ENCODE assay signal across 14 cellular contexts in the genomic region with DNA sequence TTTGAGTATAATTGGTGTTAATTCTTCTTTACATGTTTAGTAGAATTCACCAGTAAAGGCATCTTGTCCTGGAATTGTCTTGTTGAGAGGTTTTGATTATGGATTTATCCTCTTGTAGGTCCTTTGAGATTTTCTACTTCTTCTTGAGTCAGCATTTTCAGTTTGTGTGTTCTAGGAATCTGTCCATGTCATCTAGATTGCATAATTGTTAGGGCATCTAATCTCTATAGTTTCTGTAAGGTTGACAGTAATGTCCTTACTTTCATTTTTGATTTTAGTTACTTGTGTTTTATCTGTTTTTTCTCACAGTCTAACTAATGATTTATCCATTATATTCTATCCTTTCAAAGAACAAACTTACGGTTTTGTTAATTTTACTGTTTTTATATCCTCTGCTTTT.
A peak's percentile ranks its signal among the peaks of the same experiment; 100 is the strongest.
DNase-seq lines count a peak whose midpoint lies in the region; ATAC-seq, FAIRE-seq and TF ChIP-seq lines count a peak whose summit lies in the region.
"Had no signal": no experiment of that assay in that cellular context is flagged by ENCODE, and none has a peak within 500 bp of the region (broad histone marks: within the 10 kb centered on the region; RNA-seq: fewer than 3 reads in every experiment).

No MANE protein-coding gene starts in this region.

- no peaks in the 10 kb centered on the region for H3F3A ChIP-seq in PC-3 (ENCODE audit: low read length, unreplicated experiment)

- H3K4me3 Mint-ChIP-seq in activated T-helper 2 cell treated with anti-CD3 and anti-CD28 coated beads, Interferon-gamma antibody, Interleukin-2, Interleukin-4, amounts not matched to agents 10 μg/mL and 5 μg/mL and 100 μg/mL, durations not matched to agents 14 hours and 24 hours and 36 hours (ENCODE audit: low read depth) = peak overlapping the region; percentile 1
- H3K4me3 Mint-ChIP-seq: GM23338, WTC11 had no signal

- DNase-seq in A549 (ENCODE audit: low read depth in 1 of 2, low spot score in 1 of 2) (no peak), HAP-1 (ENCODE audit: low spot score in 2 of 2) (no peak), PC-3 (no peak), aorta (no peak)
- no peak for DNase-seq in activated T-helper 2 cell treated with anti-CD3 and anti-CD28 coated beads, Interferon-gamma antibody, Interleukin-2, Interleukin-4, amounts not matched to agents 10 μg/mL and 5 μg/mL and 100 μg/mL, durations not matched to agents 14 hours and 24 hours and 36 hours (ENCODE audit: low spot score)
- DNase-seq: BE2C; stimulated activated CD4-positive, alpha-beta T cell treated with anti-CD3 and anti-CD28 coated beads, Interleukin-15, amount 100 ng/mL, for 24 hours had no signal

- ATAC-seq in A549 = no peak
- peak; percentile 37 for ATAC-seq in GM18519 (IDR thresholded peaks at IDR 0.05; ENCODE audit: low FRiP score, unreplicated experiment)
- peak; percentile 53 for ATAC-seq in HG03175 (IDR thresholded peaks at IDR 0.05; ENCODE audit: unreplicated experiment)
- ATAC-seq in PC-3 = no peak
- ATAC-seq in aorta (ENCODE audit: low FRiP score) = no peak
- ATAC-seq in esophagus mucosa = no peak
- ATAC-seq: GM23338, WTC11 had no signal

- H4K20me1 ChIP-seq in PC-3 (ENCODE audit: low read length) = no peaks in the 10 kb centered on the region

- no peak for TF ChIP-seq CTCF in A549 (IDR thresholded peaks at IDR 0.05)
- no peak for TF ChIP-seq CTCF in PC-3 (conservative IDR thresholded peaks at IDR 0.05; ENCODE audit: low read depth, low read length)

- POLR2A ChIA-PET in A549 (lab: Yijun Ruan, JAX) (no interaction called here), PC-3 (lab: Charles Lee; ENCODE audit: unreplicated experiment) (no interaction called here)

- H3K27ac ChIP-seq in A549 (no peak overlapping the region), PC-3 (ENCODE audit: low read length) (no peak overlapping the region), aorta (ENCODE audit: low read depth in 1 of 2, low read length in 2 of 2) (no peak overlapping the region)
- H3K27ac ChIP-seq: epithelial cell of prostate had no signal

- CTCF ChIA-PET in A549 (lab: Yijun Ruan, JAX) = no interaction called here
- CTCF ChIA-PET in PC-3 (lab: Charles Lee) = no interaction called here

- peaks cover 20% of the 10 kb centered on the region for H3K4me1 Mint-ChIP-seq in activated T-helper 2 cell treated with anti-CD3 and anti-CD28 coated beads, Interferon-gamma antibody, Interleukin-2, Interleukin-4, amounts not matched to agents 10 μg/mL and 5 μg/mL and 100 μg/mL, durations not matched to agents 14 hours and 24 hours and 36 hours (ENCODE audit: low read depth)

- H3K4me3 ChIP-seq in A549 = no peak overlapping the region
- no peak overlapping the region for H3K4me3 ChIP-seq in HAP-1
- H3K4me3 ChIP-seq in PC-3 (ENCODE audit: low read length) = no peak overlapping the region
- H3K4me3 ChIP-seq in aorta (ENCODE audit: low read length in 2 of 2) = no peak overlapping the region
- H3K4me3 ChIP-seq: GM23338 had no signal

- no peaks in the 10 kb centered on the region for H3K27me3 ChIP-seq in HAP-1 (ENCODE audit: low read depth)
- no peaks in the 10 kb centered on the region for H3K27me3 ChIP-seq in PC-3 (ENCODE audit: low read length)
- no peaks in the 10 kb centered on the region for H3K27me3 ChIP-seq in aorta (ENCODE audit: control insufficient read depth in 1 of 2, insufficient read depth in 2 of 2, low read length in 1 of 2)
- H3K27me3 ChIP-seq: BE2C had no signal

- H3K4me2 ChIP-seq in A549 (no peak overlapping the region), PC-3 (ENCODE audit: low read length) (no peak overlapping the region)
- H3K4me2 ChIP-seq: GM23338 had no signal

- no peaks in the 10 kb centered on the region for H3K4me1 ChIP-seq in A549
- H3K4me1 ChIP-seq in HAP-1 = no peaks in the 10 kb centered on the region
- H3K4me1 ChIP-seq in PC-3 (ENCODE audit: insufficient read depth, low read length) = no peaks in the 10 kb centered on the region
- no peaks in the 10 kb centered on the region for H3K4me1 ChIP-seq in aorta (ENCODE audit: control insufficient read depth in 1 of 2, insufficient read depth in 2 of 2, low read length in 2 of 2)
- H3K4me1 ChIP-seq: BE2C had no signal

- no peak for TF ChIP-seq EP300 in A549 (IDR thresholded peaks at IDR 0.05)

- BruUV-seq in PC-3 (replicated peaks; lab: Mats Ljungman, UMichigan) = no TSS peak

- H3K9me3 Mint-ChIP-seq in activated T-helper 2 cell treated with anti-CD3 and anti-CD28 coated beads, Interferon-gamma antibody, Interleukin-2, Interleukin-4, amounts not matched to agents 10 μg/mL and 5 μg/mL and 100 μg/mL, durations not matched to agents 14 hours and 24 hours and 36 hours = peaks cover 8% of the 10 kb centered on the region
- H3K9me3 Mint-ChIP-seq: GM23338 had no signal

- H3K27me3 Mint-ChIP-seq in activated T-helper 2 cell treated with anti-CD3 and anti-CD28 coated beads, Interferon-gamma antibody, Interleukin-2, Interleukin-4, amounts not matched to agents 10 μg/mL and 5 μg/mL and 100 μg/mL, durations not matched to agents 14 hours and 24 hours and 36 hours (ENCODE audit: low read depth) = peaks cover 5% of the 10 kb centered on the region

- H3K9ac ChIP-seq in PC-3 (ENCODE audit: low read length) = no peak overlapping the region

- in situ Hi-C loops in HAP-1 (cut with MboI; ENCODE audit: low sequenced_read_pairs) = no loop called here

- 90% methylated on average over 1 of the region's 1 CpG for WGBS in A549 (ENCODE audit: missing lambda C conversion rate)
- WGBS in aorta, 2 donors = 81 to 84% methylated on average over 1 of the region's 1 CpG

- FAIRE-seq in A549 (lab: Jason Lieb, UNC) = no peak
- FAIRE-seq: astrocyte had no signal

- no peaks in the 10 kb centered on the region for H3K79me2 ChIP-seq in PC-3 (ENCODE audit: low read length)

- no peak for TF ChIP-seq RAD21 in A549 (conservative IDR thresholded peaks at IDR 0.05 in 1 of 2, IDR thresholded peaks at IDR 0.05 in 1 of 2)

- H3K36me3 Mint-ChIP-seq in activated T-helper 2 cell treated with anti-CD3 and anti-CD28 coated beads, Interferon-gamma antibody, Interleukin-2, Interleukin-4, amounts not matched to agents 10 μg/mL and 5 μg/mL and 100 μg/mL, durations not matched to agents 14 hours and 24 hours and 36 hours (ENCODE audit: low read depth) = no peaks in the 10 kb centered on the region
- H3K36me3 Mint-ChIP-seq: WTC11 had no signal

- no peak for TF ChIP-seq POLR2A in A549 (IDR thresholded peaks at IDR 0.05; ENCODE audit: low read length)

- no peak overlapping the region for H3K27ac Mint-ChIP-seq in activated T-helper 2 cell treated with anti-CD3 and anti-CD28 coated beads, Interferon-gamma antibody, Interleukin-2, Interleukin-4, amounts not matched to agents 10 μg/mL and 5 μg/mL and 100 μg/mL, durations not matched to agents 14 hours and 24 hours and 36 hours
- H3K27ac Mint-ChIP-seq: GM23338, WTC11 had no signal

- intact Hi-C loops in activated T-helper 2 cell treated with anti-CD3 and anti-CD28 coated beads, Interferon-gamma antibody, Interleukin-2, Interleukin-4, amounts not matched to agents 10 μg/mL and 5 μg/mL and 100 μg/mL, durations not matched to agents 14 hours and 24 hours and 36 hours (cut with micrococcal nuclease) = loop anchor here (1.0 to 10.0 kb wide), 4 partner anchors 36 to 488 kb away; a partner anchor contains a TSS
- intact Hi-C loops in PC-3 (cut with micrococcal nuclease) = no loop called here
- intact Hi-C loops in aorta (cut with DNase I) = no loop called here

- H3K9me2 ChIP-seq in PC-3 (replicated peaks; ENCODE audit: low read length) = no peaks in the 10 kb centered on the region

- H3K36me3 ChIP-seq in HAP-1 (replicated peaks) = no peaks in the 10 kb centered on the region
- no peaks in the 10 kb centered on the region for H3K36me3 ChIP-seq in PC-3 (ENCODE audit: low read depth, low read length)
- H3K36me3 ChIP-seq in aorta (ENCODE audit: control insufficient read depth in 1 of 2, insufficient read depth in 2 of 2, low read length in 1 of 2) = no peaks in the 10 kb centered on the region
- H3K36me3 ChIP-seq: BE2C had no signal

- no peaks in the 10 kb centered on the region for H3K9me3 ChIP-seq in A549
- H3K9me3 ChIP-seq in HAP-1 = no peaks in the 10 kb centered on the region; the same call in none of the 2 replicates
- H3K9me3 ChIP-seq in PC-3 (ENCODE audit: low read length) = no peaks in the 10 kb centered on the region
- no peaks in the 10 kb centered on the region for H3K9me3 ChIP-seq in aorta (ENCODE audit: control insufficient read depth, low read length)
- H3K9me3 ChIP-seq: BE2C had no signal

- H2AFZ ChIP-seq in PC-3 (ENCODE audit: low read length) = no peak overlapping the region
- H2AFZ ChIP-seq: GM23338 had no signal

TF ChIP-seq in A549, 52 proteins besides CTCF, POLR2A, EP300 and RAD21:
- TF ChIP-seq BHLHE40 (IDR thresholded peaks at IDR 0.05; ENCODE audit: low read depth, low read length) (no peak), MAFK (IDR thresholded peaks at IDR 0.05; ENCODE audit: partially characterized antibody) (peak; percentile 23), JUN (IDR thresholded peaks at IDR 0.05) (no peak)
TF ChIP-seq in A549: peak in this region for 1.

Comparison
In these comparisons a context has a peak if more than half of its experiments do, and no peak if none do; other contexts are left out.
1. ATAC-seq: peak in GM18519 (single experiment) and HG03175 (single experiment); none in A549 (0 of 2), PC-3 (single experiment), aorta (single experiment) and esophagus mucosa (single experiment).